9 cellular contexts compared by ENCODE assay signal in genomic region chr12:26274441-26275312, GRCh38.
DNase-seq lines count a peak whose midpoint lies in the region; ATAC-seq and TF ChIP-seq lines count a peak whose summit lies in the region.
"Had no signal": no experiment of that assay in that cellular context is flagged by ENCODE, and none has a peak within 500 bp of the region (broad histone marks: within the 10 kb centered on the region; RNA-seq: fewer than 3 reads in every experiment).

No MANE protein-coding gene starts in this region.

- peaks cover 23% of the 10 kb centered on the region for H3K4me1 Mint-ChIP-seq in activated T-cell treated with anti-CD3 and anti-CD28 coated beads, Interleukin-2, amount 50 U/mL, for 24 hours (ENCODE audit: low read depth)

- H3K4me3 ChIP-seq in HCT116 (replicated peaks in 1 of 2; ENCODE audit: low read depth in 1 of 2, low read length in 2 of 2) (no peak overlapping the region), upper lobe of left lung (no peak overlapping the region)

- ATAC-seq in HCT116 (peak; percentile 86), upper lobe of left lung (ENCODE audit: low FRiP score in 2 of 2) (peak; percentile 96)

- TF ChIP-seq CTCF in HCT116 (IDR thresholded peaks at IDR 0.05 in 2 of 3, conservative IDR thresholded peaks at IDR 0.05 in 1 of 3; ENCODE audit: borderline replicate concordance in 1 of 3, insufficient read depth in 1 of 3, low read depth in 2 of 3, low read length in 2 of 3) (no peak; a peak in 1 of 6 replicates), upper lobe of left lung (IDR thresholded peaks at IDR 0.05) (no peak)

- no peak overlapping the region for H3K4me3 Mint-ChIP-seq in activated T-cell treated with anti-CD3 and anti-CD28 coated beads, Interleukin-2, amount 50 U/mL, for 24 hours

- intact Hi-C loops in HCT116 (cut with micrococcal nuclease): no loop called here

- H3K79me2 ChIP-seq in HCT116 (ENCODE audit: insufficient read depth, low read length): no peaks in the 10 kb centered on the region

- peak overlapping the region; percentile 45 for H3K27ac Mint-ChIP-seq in activated T-cell treated with anti-CD3 and anti-CD28 coated beads, Interleukin-2, amount 50 U/mL, for 24 hours

- H3K27ac ChIP-seq in HCT116 (ENCODE audit: low read depth, low read length) (0 out of 2 replicates have a peak overlapping the region, but pooled peaks have one; percentile 20), upper lobe of left lung (peak overlapping the region; percentile 72 to 82 (median 77))
- H3K27ac ChIP-seq: 22Rv1 had no signal

- H3K4me2 ChIP-seq in HCT116 (ENCODE audit: low read length): peak overlapping the region; percentile 59

- no peaks in the 10 kb centered on the region for H3K36me3 Mint-ChIP-seq in activated T-cell treated with anti-CD3 and anti-CD28 coated beads, Interleukin-2, amount 50 U/mL, for 24 hours (ENCODE audit: low read depth)

- peaks cover 10% of the 10 kb centered on the region for H3K27me3 Mint-ChIP-seq in activated T-cell treated with anti-CD3 and anti-CD28 coated beads, Interleukin-2, amount 50 U/mL, for 24 hours

- H2AFZ ChIP-seq in HCT116 (ENCODE audit: low read depth, low read length, poor library complexity, severe bottlenecking): peak overlapping the region; percentile 93

- TF ChIP-seq EP300 in upper lobe of left lung (IDR thresholded peaks at IDR 0.05): peak in 1 of 4 donors; percentile 79

- no peaks in the 10 kb centered on the region for H3K9me2 ChIP-seq in HCT116 (ENCODE audit: insufficient read depth)

- WGBS in upper lobe of left lung, 2 donors: 48 to 56% methylated on average over 10 to 13 of the region's 13 CpGs

- H3K27me3 ChIP-seq in HCT116 (ENCODE audit: insufficient read depth, low read length) (no peaks in the 10 kb centered on the region), upper lobe of left lung (no peaks in the 10 kb centered on the region)

- DNase-seq in NCI-H146 (lab: John Stamatoyannopoulos, UW): peak; percentile 19
- DNase-seq in NCI-H146 treated with DMSO at 0.1 percent for 48 hours (lab: John Stamatoyannopoulos, UW; ENCODE audit: unreplicated experiment): no peak
- DNase-seq in HCT116 (ENCODE audit: low read depth, low spot score): peak; percentile 71
- peak; percentile 98 for DNase-seq in LoVo (ENCODE audit: low spot score)
- peak; percentile 43 for DNase-seq in activated T-cell treated with anti-CD3 and anti-CD28 coated beads, Interleukin-2, amount 50 U/mL, for 24 hours
- DNase-seq in foreskin melanocyte: peak; percentile 78
- peak in 47 of 56 donors; percentile 18 to 73 (median 42) for DNase-seq in nucleus accumbens (lab: John Stamatoyannopoulos, UW)
- DNase-seq in upper lobe of left lung: peak in 1 of 2 donors; percentile 91

- BruUV-seq in HCT116 (replicated peaks; lab: Mats Ljungman, UMichigan): no TSS peak

- RAD21 ChIA-PET in HCT116 (lab: Charles Lee; ENCODE audit: low non-redundant PET in 1 of 2, low total read pairs in 2 of 2, uncharacterized antibody in 2 of 2, unreplicated experiment in 2 of 2): no interaction called here

- POLR2A ChIA-PET in HCT116 (lab: Charles Lee): no interaction called here

- H3K4me1 ChIP-seq in HCT116 (ENCODE audit: control insufficient read depth in 1 of 2, insufficient read depth in 2 of 2, low read length in 2 of 2): peaks cover 0 to 15% of the 10 kb centered on the region in 2 experiments; a peak in 2 of 4 replicates
- peaks cover 22 to 34% (median 25%) of the 10 kb centered on the region in 4 donors for H3K4me1 ChIP-seq in upper lobe of left lung

- no peaks in the 10 kb centered on the region for H3K9me3 Mint-ChIP-seq in activated T-cell treated with anti-CD3 and anti-CD28 coated beads, Interleukin-2, amount 50 U/mL, for 24 hours

- CTCF ChIA-PET in HCT116 (lab: Charles Lee): interaction anchor here (0.6 kb wide), 1 partner anchor 155 kb away, joined by 5 read pairs; no protein-coding TSS in a partner anchor

- TF ChIP-seq RAD21 in HCT116 (IDR thresholded peaks at IDR 0.05; ENCODE audit: low read depth): no peak

- H3K36me3 ChIP-seq in HCT116 (ENCODE audit: control insufficient read depth in 1 of 2, insufficient read depth in 2 of 2, low read length in 2 of 2) (no peaks in the 10 kb centered on the region), upper lobe of left lung (no peaks in the 10 kb centered on the region)

- TF ChIP-seq POLR2A in HCT116 (IDR thresholded peaks at IDR 0.05; ENCODE audit: borderline replicate concordance, extremely low read depth, insufficient read depth, insufficient read length): no peak
- peak in 1 of 4 donors; percentile 65 for TF ChIP-seq POLR2A in upper lobe of left lung (IDR thresholded peaks at IDR 0.05)

- H3K9me3 ChIP-seq in HCT116 (ENCODE audit: control insufficient read depth in 1 of 2, insufficient read depth in 1 of 2, low read depth in 1 of 2, low read length in 2 of 2): no peaks in the 10 kb centered on the region
- no peaks in the 10 kb centered on the region for H3K9me3 ChIP-seq in upper lobe of left lung

- H4K20me1 ChIP-seq in HCT116 (ENCODE audit: insufficient read depth): no peaks in the 10 kb centered on the region

- H3K9ac ChIP-seq in HCT116 (ENCODE audit: low read length): peak overlapping the region; percentile 9; the same call in 1 of the 2 replicates

TF ChIP-seq in HCT116, 20 proteins besides CTCF, POLR2A, EP300 and RAD21 (continues in another document):
- TF ChIP-seq EZH2phosphoT487 (IDR thresholded peaks at IDR 0.05; ENCODE audit: borderline replicate concordance) (no peak), TCF7L2 (IDR thresholded peaks at IDR 0.05; ENCODE audit: borderline replicate concordance, extremely low read depth, insufficient read depth, insufficient read length) (no peak), JUND (IDR thresholded peaks at IDR 0.05) (peak; percentile 88), ELF1 (IDR thresholded peaks at IDR 0.05; ENCODE audit: borderline replicate concordance, low read depth) (no peak), EGR1 (IDR thresholded peaks at IDR 0.05; ENCODE audit: low read depth) (no peak), YY1 (IDR thresholded peaks at IDR 0.05; ENCODE audit: extremely low read depth, insufficient replicate concordance, low read depth, low read length) (no peak), MAX (IDR thresholded peaks at IDR 0.05) (peak; percentile 49; the same call in 1 of the 2 replicates), ZFX (IDR thresholded peaks at IDR 0.05) (no peak; the same call in 1 of the 2 replicates), SIN3A (IDR thresholded peaks at IDR 0.05; ENCODE audit: low read depth) (no peak), CEBPB (IDR thresholded peaks at IDR 0.05; ENCODE audit: low read depth) (peak; percentile 97), FOSL1 (IDR thresholded peaks at IDR 0.05; ENCODE audit: low read depth) (peak; percentile 83), POLR2AphosphoS5 (IDR thresholded peaks at IDR 0.05; ENCODE audit: low read depth, low read length) (peak; percentile 56), REST (IDR thresholded peaks at IDR 0.05; ENCODE audit: low read depth) (no peak), ATF3 (IDR thresholded peaks at IDR 0.05) (peak; percentile 64; the same call in 1 of the 2 replicates), CBX3 (IDR thresholded peaks at IDR 0.05; ENCODE audit: low read depth) (peak; percentile 70), EZH2 (IDR thresholded peaks at IDR 0.05) (no peak), SP1 (IDR thresholded peaks at IDR 0.05; ENCODE audit: low read depth) (peak; percentile 78)
